Comparison of ENCODE assay signal across 22 cellular contexts in genomic region chr3:178907081-178907480, GRCh38.
DNase-seq lines count a peak whose midpoint lies in the region; ATAC-seq and TF ChIP-seq lines count a peak whose summit lies in the region.
"Had no signal": no experiment of that assay in that cellular context is flagged by ENCODE, and none has a peak within 500 bp of the region (broad histone marks: within the 10 kb centered on the region; RNA-seq: fewer than 3 reads in every experiment).

No MANE protein-coding gene starts in this region.

- H3K36me3 Mint-ChIP-seq in activated T-cell treated with anti-CD3 and anti-CD28 coated beads, Interleukin-2, amount 50 U/mL, for 4 hours (ENCODE audit: insufficient read depth) = no peaks in the 10 kb centered on the region
- H3K36me3 Mint-ChIP-seq: CD4-positive, alpha-beta memory T cell; IgD-negative memory B cell had no signal

- 72 to 88% (median 80%) methylated on average over 1 of the region's 1 CpG for WGBS in heart left ventricle, 4 donors

- no peak for ATAC-seq in activated T-cell treated with anti-CD3 and anti-CD28 coated beads, Interleukin-2, amount 50 U/mL, for 4 hours
- no peak for ATAC-seq in Right ventricle myocardium inferior
- no peak for ATAC-seq in heart left ventricle
- ATAC-seq in HG03469 (IDR thresholded peaks at IDR 0.05; ENCODE audit: unreplicated experiment) = no peak

- H3K4me3 ChIP-seq in choroid plexus epithelial cell (ENCODE audit: low read depth, low read length) (no peak overlapping the region), heart left ventricle (no peak overlapping the region)
- H3K4me3 ChIP-seq: BLaER1 treated with 17β-estradiol and CSF1 and Interleukin-3, amounts not matched to agents 10 nM and 100 nM had no signal

- no peak for TF ChIP-seq CTCF in choroid plexus epithelial cell (conservative IDR thresholded peaks at IDR 0.05; ENCODE audit: low read depth, low read length)
- TF ChIP-seq CTCF in heart left ventricle (IDR thresholded peaks at IDR 0.05) = no peak

- intact Hi-C loops in Right ventricle myocardium inferior (cut with DNase I) = no loop called here
- intact Hi-C loops in heart left ventricle (cut with DNase I) = no loop called here

- no peaks in the 10 kb centered on the region for H3K4me1 Mint-ChIP-seq in activated T-cell treated with anti-CD3 and anti-CD28 coated beads, Interleukin-2, amount 50 U/mL, for 4 hours (ENCODE audit: low read depth)
- H3K4me1 Mint-ChIP-seq: CD4-positive, alpha-beta memory T cell had no signal

- H3K27ac ChIP-seq in heart left ventricle = no peak overlapping the region
- H3K27ac ChIP-seq: 22Rv1 had no signal

- H3K27me3 Mint-ChIP-seq in activated T-cell treated with anti-CD3 and anti-CD28 coated beads, Interleukin-2, amount 50 U/mL, for 4 hours (ENCODE audit: low read depth) = peaks cover 4% of the 10 kb centered on the region
- H3K27me3 Mint-ChIP-seq: CD4-positive, alpha-beta memory T cell had no signal

- H3K4me3 Mint-ChIP-seq in activated T-cell treated with anti-CD3 and anti-CD28 coated beads, Interleukin-2, amount 50 U/mL, for 4 hours = no peak overlapping the region
- H3K4me3 Mint-ChIP-seq: CD4-positive, alpha-beta memory T cell; IgD-negative memory B cell had no signal

- no peaks in the 10 kb centered on the region for H3K4me1 ChIP-seq in heart left ventricle
- H3K4me1 ChIP-seq: Caco-2 had no signal

- DNase-seq in Daoy (ENCODE audit: low read depth) = peak; percentile 7
- peak; percentile 28 for DNase-seq in HT1080 (ENCODE audit: low read depth)
- DNase-seq in RPMI7951 (ENCODE audit: low read depth) = peak; percentile 3
- peak; percentile 5 for DNase-seq in choroid plexus epithelial cell (ENCODE audit: low read depth)
- DNase-seq in activated T-cell treated with anti-CD3 and anti-CD28 coated beads, Interleukin-2, amount 50 U/mL, for 4 hours = no peak
- no peak for DNase-seq in Right ventricle myocardium inferior (ENCODE audit: missing footprints)
- DNase-seq in heart left ventricle = no peak
- DNase-seq: Caco-2; CD4-positive, alpha-beta memory T cell; DMS 273 treated with DMSO at 0.1 percent for 48 hours; DND-41; GDM1; H7; MM.1S; NCI-H1092 treated with DMSO at 0.1 percent for 48 hours; NCI-H1436 treated with DMSO at 0.1 percent for 48 hours; NCI-H1930; NCI-H69 had no signal

- no peak for TF ChIP-seq POLR2A in heart left ventricle (IDR thresholded peaks at IDR 0.05)

- peaks cover 0 to 3% (median 0%) of the 10 kb centered on the region in 12 donors for H3K9me3 ChIP-seq in heart left ventricle
- H3K9me3 ChIP-seq: Caco-2 had no signal

- H3K27me3 ChIP-seq in heart left ventricle = no peaks in the 10 kb centered on the region
- H3K27me3 ChIP-seq: BLaER1 treated with 17β-estradiol and CSF1 and Interleukin-3, amounts not matched to agents 10 nM and 100 nM had no signal

- no peaks in the 10 kb centered on the region for H3K36me3 ChIP-seq in heart left ventricle
- H3K36me3 ChIP-seq: BLaER1 treated with 17β-estradiol and CSF1 and Interleukin-3, amounts not matched to agents 10 nM and 100 nM had no signal

- H3K9me3 Mint-ChIP-seq in activated T-cell treated with anti-CD3 and anti-CD28 coated beads, Interleukin-2, amount 50 U/mL, for 4 hours = peaks cover under 1% of the 10 kb centered on the region

Comparison
In these comparisons a context has a peak if more than half of its experiments do, and no peak if none do; other contexts are left out.
1. DNase-seq: peak in Daoy (single experiment), HT1080 (single experiment), RPMI7951 (single experiment) and choroid plexus epithelial cell (single experiment); none in activated T-cell treated with anti-CD3 and anti-CD28 coated beads, Interleukin-2, amount 50 U/mL, for 4 hours (single experiment), Right ventricle myocardium inferior (single experiment) and heart left ventricle (0 of 5).